Comparison of ENCODE assay signal across 27 cellular contexts in genomic region chr20:20692587-20692986, GRCh38.
"Had no signal": no experiment of that assay in that cellular context is flagged by ENCODE, and none has a peak within 500 bp of the region (broad histone marks: within the 10 kb centered on the region; RNA-seq: fewer than 3 reads in every experiment).

No MANE protein-coding gene starts in this region.

- H3K9me3 ChIP-seq: colonic mucosa, esophagus muscularis mucosa, heart right ventricle, left ventricle myocardium inferior, lower lobe of right lung, ovary, right atrium auricular region, sigmoid colon, testis, tibial nerve, upper lobe of right lung, uterus had no signal

- ATAC-seq: foreskin keratinocyte; heart right ventricle; left cardiac atrium; lower lobe of right lung; naive thymus-derived CD8-positive, alpha-beta T cell; stimulated activated memory B cell treated with anti-CD40 and anti-IgM and Interleukin-4, amounts not matched to agents 10 μg/mL and 1 μg/mL and 100 μg/mL, for 72 hours; stimulated activated naive CD8-positive, alpha-beta T cell treated with anti-CD3 and anti-CD28 coated beads, Interleukin-15, Interleukin-2, amounts not matched to agents 100 U/mL and 50 U/mL, for 24 hours; upper lobe of right lung had no signal

- H3K4me1 ChIP-seq: colonic mucosa, foreskin keratinocyte, uterus had no signal

- H3K36me3 ChIP-seq: colonic mucosa, esophagus muscularis mucosa, heart right ventricle, left ventricle myocardium inferior, lower lobe of right lung, ovary, right atrium auricular region, sigmoid colon, tibial nerve, upper lobe of right lung, uterus had no signal

- H3K27ac Mint-ChIP-seq: dendritic cell treated with granulocyte-macrophage colony-stimulating factor and Interleukin-4, amounts not matched to agents 40 ng/mL and 50 ng/mL, for 4 days; nephron progenitor cell; stimulated activated memory B cell treated with anti-CD40 and anti-IgM and Interleukin-4, amounts not matched to agents 10 μg/mL and 1 μg/mL and 100 μg/mL, for 72 hours had no signal

- FAIRE-seq: endothelial cell of umbilical vein had no signal

- H3K27me3 ChIP-seq: colonic mucosa, esophagus muscularis mucosa, foreskin keratinocyte, heart right ventricle, ovary, right atrium auricular region, sigmoid colon, testis, tibial nerve, upper lobe of right lung, uterus had no signal

- H3K27me3 Mint-ChIP-seq: dendritic cell treated with granulocyte-macrophage colony-stimulating factor and Interleukin-4, amounts not matched to agents 40 ng/mL and 50 ng/mL, for 4 days; naive thymus-derived CD8-positive, alpha-beta T cell; stimulated activated memory B cell treated with anti-CD40 and anti-IgM and Interleukin-4, amounts not matched to agents 10 μg/mL and 1 μg/mL and 100 μg/mL, for 72 hours had no signal

- H3K27ac ChIP-seq: colonic mucosa, esophagus muscularis mucosa, foreskin keratinocyte, heart right ventricle, left ventricle myocardium inferior, lower lobe of right lung, ovary, right atrium auricular region, sigmoid colon, testis, tibial nerve, upper lobe of right lung, uterus had no signal

- H3K4me3 ChIP-seq: colonic mucosa, esophagus muscularis mucosa, heart right ventricle, left ventricle myocardium inferior, lower lobe of right lung, ovary, right atrium auricular region, sigmoid colon, testis, tibial nerve, upper lobe of right lung, uterus had no signal

- H3K4me3 Mint-ChIP-seq: dendritic cell treated with granulocyte-macrophage colony-stimulating factor and Interleukin-4, amounts not matched to agents 40 ng/mL and 50 ng/mL, for 4 days; naive thymus-derived CD8-positive, alpha-beta T cell; nephron progenitor cell; stimulated activated memory B cell treated with anti-CD40 and anti-IgM and Interleukin-4, amounts not matched to agents 10 μg/mL and 1 μg/mL and 100 μg/mL, for 72 hours had no signal

- H3K9me3 Mint-ChIP-seq: naive thymus-derived CD8-positive, alpha-beta T cell; nephron progenitor cell; stimulated activated memory B cell treated with anti-CD40 and anti-IgM and Interleukin-4, amounts not matched to agents 10 μg/mL and 1 μg/mL and 100 μg/mL, for 72 hours had no signal

- DNase-seq: colonic mucosa; effector CD8-positive, alpha-beta T cell; foreskin keratinocyte; glutamatergic neuron; heart right ventricle; hippocampal formation; left cardiac atrium; left ventricle myocardium inferior; lower lobe of right lung; naive thymus-derived CD8-positive, alpha-beta T cell; nephron progenitor cell; occipital lobe; ovary; posterior cingulate gyrus; sigmoid colon; stimulated activated CD4-positive, alpha-beta T cell treated with anti-CD3 and anti-CD28 coated beads, Interleukin-4, amount 100 ng/mL, for 4 hours; stimulated activated naive CD8-positive, alpha-beta T cell treated with anti-CD3 and anti-CD28 coated beads, Interleukin-15, Interleukin-2, amounts not matched to agents 100 U/mL and 50 U/mL, for 24 hours; substantia nigra; testis; upper lobe of right lung; uterus had no signal
